18 cellular contexts compared by ENCODE assay signal in the genomic region with DNA sequence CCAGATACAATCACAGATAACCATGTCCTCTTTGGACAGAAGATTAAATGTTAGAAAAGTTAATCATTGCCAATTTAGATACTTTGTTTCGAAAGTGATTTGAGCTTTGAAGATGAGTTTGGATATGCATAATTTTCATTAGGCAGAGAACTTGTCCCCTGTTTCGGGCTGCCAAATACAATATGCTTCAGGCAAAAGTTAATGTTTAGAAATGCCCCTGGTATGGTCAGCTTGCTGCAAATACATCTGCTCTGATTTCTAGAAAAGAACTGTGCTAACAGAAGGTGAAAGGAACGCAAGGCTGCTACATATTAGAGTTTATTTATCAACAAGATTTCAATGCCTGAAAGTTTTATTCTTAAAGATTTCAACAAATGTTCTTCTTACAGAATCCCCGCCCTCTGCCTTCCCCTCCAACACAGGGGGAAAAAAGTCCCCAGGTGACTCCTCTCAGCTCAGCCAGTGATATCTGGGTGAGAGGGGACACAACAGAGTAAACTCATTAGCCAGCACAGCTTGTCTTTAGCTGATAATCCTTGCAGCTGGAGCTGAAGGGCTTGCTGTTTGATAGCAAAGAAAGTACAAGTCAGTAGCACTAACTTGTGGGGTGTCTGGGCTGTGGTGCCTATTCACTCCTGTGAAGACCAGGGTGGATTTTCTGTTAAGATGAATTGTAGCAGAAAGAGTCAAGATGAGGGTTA.
"Had no signal": no experiment of that assay in that cellular context is flagged by ENCODE, and none has a peak within 500 bp of the region (broad histone marks: within the 10 kb centered on the region; RNA-seq: fewer than 3 reads in every experiment).

No MANE protein-coding gene starts in this region.

- ATAC-seq: esophagus mucosa; left lung; right cardiac atrium; stimulated activated naive B cell treated with anti-CD40 and anti-IgM and Interleukin-4, amounts not matched to agents 10 μg/mL and 1 μg/mL and 100 μg/mL, for 72 hours had no signal

- DNase-seq: activated CD4-positive, alpha-beta T cell treated with anti-CD3 and anti-CD28 coated beads, Interleukin-2, amount 10 ng/mL, durations not matched to agents 7 days and 5 days; activated CD4-positive, CD25-positive, alpha-beta regulatory T cell; activated effector memory CD4-positive, alpha-beta T cell treated with Interleukin-2 at 50 U/mL for 16 hours; cerebellar nuclear complex; glutamatergic neuron; left lung; posterior cingulate gyrus; right cardiac atrium; spleen; stimulated activated CD4-positive, alpha-beta T cell treated with anti-CD3 and anti-CD28 coated beads, Interleukin-1b, Interleukin-23, amount 100 ng/mL, for 48 hours; stimulated activated naive B cell treated with anti-CD40 and anti-IgM and Interleukin-4, amounts not matched to agents 10 μg/mL and 1 μg/mL and 100 μg/mL, for 72 hours had no signal

- H3K9me3 ChIP-seq: left lung, neutrophil, spleen, tibial nerve had no signal

- H3K36me3 Mint-ChIP-seq: activated naive CD4-positive, alpha-beta T cell treated with anti-CD3 and anti-CD28 coated beads, Interleukin-2, amount 50 U/mL, for 24 hours; brain; mesothelial cell of epicardium; stimulated activated naive B cell treated with anti-CD40 and anti-IgM and Interleukin-4, amounts not matched to agents 10 μg/mL and 1 μg/mL and 100 μg/mL, for 72 hours had no signal

- H3K27me3 ChIP-seq: left lung, neutrophil, spleen, tibial nerve had no signal

- H3K9me3 Mint-ChIP-seq: activated CD4-positive, alpha-beta T cell treated with anti-CD3 and anti-CD28 coated beads, Interleukin-2, amount 10 ng/mL, durations not matched to agents 7 days and 5 days; activated naive CD4-positive, alpha-beta T cell treated with anti-CD3 and anti-CD28 coated beads, Interleukin-2, amount 50 U/mL, for 24 hours; brain; mesothelial cell of epicardium; stimulated activated naive B cell treated with anti-CD40 and anti-IgM and Interleukin-4, amounts not matched to agents 10 μg/mL and 1 μg/mL and 100 μg/mL, for 72 hours; T-helper 1 cell treated with Interleukin-12 subunit alpha and Interleukin-12 subunit beta and Interleukin-4 antibody, amounts not matched to agents 30 μg/mL and 1 μg/mL, for 36 hours had no signal

- H3K27ac ChIP-seq: left lung, neutrophil, spleen, tibial nerve had no signal

- H3K4me3 ChIP-seq: left lung, spleen, tibial nerve had no signal

- H3K27ac Mint-ChIP-seq: activated CD4-positive, alpha-beta T cell treated with anti-CD3 and anti-CD28 coated beads, Interleukin-2, amount 10 ng/mL, durations not matched to agents 7 days and 5 days; activated naive CD4-positive, alpha-beta T cell treated with anti-CD3 and anti-CD28 coated beads, Interleukin-2, amount 50 U/mL, for 24 hours; mesothelial cell of epicardium; stimulated activated naive B cell treated with anti-CD40 and anti-IgM and Interleukin-4, amounts not matched to agents 10 μg/mL and 1 μg/mL and 100 μg/mL, for 72 hours; T-helper 1 cell treated with Interleukin-12 subunit alpha and Interleukin-12 subunit beta and Interleukin-4 antibody, amounts not matched to agents 30 μg/mL and 1 μg/mL, for 36 hours had no signal

- H3K4me1 Mint-ChIP-seq: activated CD4-positive, alpha-beta T cell treated with anti-CD3 and anti-CD28 coated beads, Interleukin-2, amount 10 ng/mL, durations not matched to agents 7 days and 5 days; activated naive CD4-positive, alpha-beta T cell treated with anti-CD3 and anti-CD28 coated beads, Interleukin-2, amount 50 U/mL, for 24 hours; stimulated activated naive B cell treated with anti-CD40 and anti-IgM and Interleukin-4, amounts not matched to agents 10 μg/mL and 1 μg/mL and 100 μg/mL, for 72 hours had no signal

- H3K27me3 Mint-ChIP-seq: brain had no signal

- H3K36me3 ChIP-seq: left lung, neutrophil, spleen, tibial nerve had no signal

- H3K4me3 Mint-ChIP-seq: activated CD4-positive, alpha-beta T cell treated with anti-CD3 and anti-CD28 coated beads, Interleukin-2, amount 10 ng/mL, durations not matched to agents 7 days and 5 days; activated naive CD4-positive, alpha-beta T cell treated with anti-CD3 and anti-CD28 coated beads, Interleukin-2, amount 50 U/mL, for 24 hours; mesothelial cell of epicardium; stimulated activated naive B cell treated with anti-CD40 and anti-IgM and Interleukin-4, amounts not matched to agents 10 μg/mL and 1 μg/mL and 100 μg/mL, for 72 hours; T-helper 1 cell treated with Interleukin-12 subunit alpha and Interleukin-12 subunit beta and Interleukin-4 antibody, amounts not matched to agents 30 μg/mL and 1 μg/mL, for 36 hours had no signal
